In the genomic region with DNA sequence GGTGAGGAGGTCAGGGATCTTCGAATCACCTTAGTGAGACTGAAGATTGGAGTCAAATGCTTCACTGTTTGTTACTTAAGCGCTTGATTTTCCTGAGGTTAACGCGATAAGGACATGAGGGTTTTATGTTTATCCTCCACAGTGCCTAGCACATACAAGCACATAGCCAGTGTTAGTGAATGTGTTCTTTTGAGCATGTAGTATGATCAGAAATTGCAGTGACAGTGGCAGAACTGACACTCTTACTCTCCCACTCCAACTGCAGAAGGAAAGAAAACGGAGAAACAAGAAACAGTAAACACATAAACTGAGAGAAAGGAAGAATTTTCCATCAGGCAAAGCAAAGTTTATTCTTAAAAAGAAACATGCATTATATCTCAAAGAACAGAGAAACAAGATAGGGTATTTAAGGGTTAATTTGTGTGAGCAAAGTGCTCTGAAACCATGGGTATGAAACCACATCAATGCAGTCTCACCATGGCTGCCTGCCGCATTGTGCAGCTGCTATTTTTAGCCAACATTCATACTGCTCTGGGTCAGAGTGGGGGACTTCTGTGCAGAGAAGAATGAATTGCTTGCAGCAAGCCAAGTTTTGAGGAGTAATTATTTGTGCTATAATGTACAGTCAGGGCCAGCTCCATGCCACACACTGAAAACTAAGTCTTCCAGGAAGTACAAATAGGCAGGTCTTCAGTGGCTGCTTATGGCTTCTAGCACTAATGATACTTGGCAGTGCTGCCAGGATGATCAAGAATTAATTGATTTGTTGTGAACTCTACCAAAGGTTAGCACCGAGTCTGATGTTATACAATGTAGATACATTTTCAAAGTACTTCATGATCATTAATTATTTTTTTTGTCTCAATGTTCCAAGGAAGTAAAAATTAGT, we compare ENCODE assay signal across 8 cellular contexts.
A peak's percentile ranks its signal among the peaks of the same experiment; 100 is the strongest.
DNase-seq lines count a peak whose midpoint lies in the region; ATAC-seq and TF ChIP-seq lines count a peak whose summit lies in the region.

No MANE protein-coding gene starts in this region.

- DNase-seq in DMS79 treated with DMSO at 0.1 percent for 48 hours (lab: John Stamatoyannopoulos, UW) = peak; percentile 57
- peak; percentile 59 for DNase-seq in activated CD8-positive, alpha-beta T cell treated with anti-CD3 and anti-CD28 coated beads for 36 hours
- no peak for DNase-seq in T1000 (lab: John Stamatoyannopoulos, UW)
- DNase-seq in CD4-positive, alpha-beta memory T cell = no peak
- DNase-seq in Right ventricle myocardium superior = no peak

- no peaks in the 10 kb centered on the region for H3K36me3 ChIP-seq in neuron (ENCODE audit: insufficient read depth, low read length)
- no peaks in the 10 kb centered on the region for H3K36me3 ChIP-seq in CD4-positive, alpha-beta memory T cell (ENCODE audit: insufficient read depth, low read length)

- no peaks in the 10 kb centered on the region for H3K36me3 Mint-ChIP-seq in activated CD8-positive, alpha-beta T cell treated with anti-CD3 and anti-CD28 coated beads for 36 hours (ENCODE audit: low read depth)
- H3K36me3 Mint-ChIP-seq in CD4-positive, alpha-beta memory T cell = no peaks in the 10 kb centered on the region

- TF ChIP-seq CTCF in activated CD8-positive, alpha-beta T cell treated with anti-CD3 and anti-CD28 coated beads for 36 hours (IDR thresholded peaks at IDR 0.05) = no peak

- peaks cover 3% of the 10 kb centered on the region for H3K9me3 Mint-ChIP-seq in activated CD8-positive, alpha-beta T cell treated with anti-CD3 and anti-CD28 coated beads for 36 hours
- peaks cover 0 to 21% (median 6%) of the 10 kb centered on the region in 8 donors for H3K9me3 Mint-ChIP-seq in CD4-positive, alpha-beta memory T cell

- CTCF ChIA-PET in activated CD8-positive, alpha-beta T cell treated with anti-CD3 and anti-CD28 coated beads for 36 hours (lab: Charles Lee) = no interaction called here
- CTCF ChIA-PET in CD4-positive, alpha-beta memory T cell (lab: Charles Lee; ENCODE audit: partially characterized antibody) = no interaction called here

- no peaks in the 10 kb centered on the region for H3K27me3 ChIP-seq in neuron (ENCODE audit: insufficient read depth, low read length)
- no peaks in the 10 kb centered on the region for H3K27me3 ChIP-seq in CD4-positive, alpha-beta memory T cell (ENCODE audit: insufficient read depth, low read length)

- peaks cover 24% of the 10 kb centered on the region for H3K4me1 ChIP-seq in neuron (ENCODE audit: insufficient read depth, low read length)
- no peaks in the 10 kb centered on the region for H3K4me1 ChIP-seq in CD4-positive, alpha-beta memory T cell (ENCODE audit: insufficient read depth, low read length)

- no peak overlapping the region for H3K27ac ChIP-seq in CD4-positive, alpha-beta memory T cell (ENCODE audit: low read depth, low read length)

- H3K4me1 Mint-ChIP-seq in activated CD8-positive, alpha-beta T cell treated with anti-CD3 and anti-CD28 coated beads for 36 hours (ENCODE audit: low read depth) = peaks cover 12% of the 10 kb centered on the region
- H3K4me1 Mint-ChIP-seq in CD4-positive, alpha-beta memory T cell = peaks cover 0 to 4% (median 0%) of the 10 kb centered on the region in 4 donors

- H3K4me3 Mint-ChIP-seq in activated CD8-positive, alpha-beta T cell treated with anti-CD3 and anti-CD28 coated beads for 36 hours = no peak overlapping the region
- no peak overlapping the region for H3K4me3 Mint-ChIP-seq in CD4-positive, alpha-beta memory T cell

- peak overlapping the region; percentile 35 for H2AFZ ChIP-seq in neuron (ENCODE audit: low read depth, low read length)

- peak overlapping the region; percentile 5 for H3K4me3 ChIP-seq in neuron (ENCODE audit: low read length)
- H3K4me3 ChIP-seq in CD4-positive, alpha-beta memory T cell (ENCODE audit: low read length in 2 of 2) = no peak overlapping the region

- no peak overlapping the region for H3K27ac Mint-ChIP-seq in activated CD8-positive, alpha-beta T cell treated with anti-CD3 and anti-CD28 coated beads for 36 hours
- no peak overlapping the region for H3K27ac Mint-ChIP-seq in CD4-positive, alpha-beta memory T cell

- ATAC-seq in GM19351 (IDR thresholded peaks at IDR 0.05; ENCODE audit: unreplicated experiment) = peak; percentile 99
- ATAC-seq in HG03175 (IDR thresholded peaks at IDR 0.05; ENCODE audit: unreplicated experiment) = peak; percentile 100
- peak; percentile 84 for ATAC-seq in activated CD8-positive, alpha-beta T cell treated with anti-CD3 and anti-CD28 coated beads for 36 hours
- ATAC-seq in Right ventricle myocardium superior (ENCODE audit: poor library complexity) = no peak

- intact Hi-C loops in activated CD8-positive, alpha-beta T cell treated with anti-CD3 and anti-CD28 coated beads for 36 hours (cut with micrococcal nuclease) = no loop called here
- intact Hi-C loops in CD4-positive, alpha-beta memory T cell (cut with micrococcal nuclease) = no loop called here
- intact Hi-C loops in Right ventricle myocardium superior (cut with DNase I) = no loop called here

- no peaks in the 10 kb centered on the region for H3K27me3 Mint-ChIP-seq in activated CD8-positive, alpha-beta T cell treated with anti-CD3 and anti-CD28 coated beads for 36 hours
- H3K27me3 Mint-ChIP-seq in CD4-positive, alpha-beta memory T cell = no peaks in the 10 kb centered on the region

- peaks cover 3% of the 10 kb centered on the region for H3K9me3 ChIP-seq in neuron (ENCODE audit: low read length)
- H3K9me3 ChIP-seq in CD4-positive, alpha-beta memory T cell (ENCODE audit: control insufficient read depth in 1 of 2, low read length in 2 of 2) = no peaks in the 10 kb centered on the region

- POLR2A ChIA-PET in activated CD8-positive, alpha-beta T cell treated with anti-CD3 and anti-CD28 coated beads for 36 hours (lab: Charles Lee) = no interaction called here
- POLR2A ChIA-PET in CD4-positive, alpha-beta memory T cell (lab: Charles Lee; ENCODE audit: partially characterized antibody) = no interaction called here

Comparison
In these comparisons a context has a peak if more than half of its experiments do, and no peak if none do; other contexts are left out.
1. DNase-seq: peak in DMS79 treated with DMSO at 0.1 percent for 48 hours (single experiment) and activated CD8-positive, alpha-beta T cell treated with anti-CD3 and anti-CD28 coated beads for 36 hours (single experiment); none in T1000 (single experiment), CD4-positive, alpha-beta memory T cell (0 of 5) and Right ventricle myocardium superior (single experiment).